In genomic region chr2:106028192-106028591, GRCh38 we compare ENCODE assay signal across 12 cellular contexts.
"Had no signal": no experiment of that assay in that cellular context is flagged by ENCODE, and none has a peak within 500 bp of the region (broad histone marks: within the 10 kb centered on the region; RNA-seq: fewer than 3 reads in every experiment).

No MANE protein-coding gene starts in this region.

- H3K27me3 ChIP-seq: esophagus squamous epithelium, tibial artery had no signal

- H3K27ac ChIP-seq: esophagus squamous epithelium, SK-N-MC, tibial artery had no signal

- H3K4me3 Mint-ChIP-seq: activated B cell treated with CpG ODN at 0.5 μM for 24 hours, brain, immature natural killer cell, nephron progenitor cell had no signal

- H3K9me3 Mint-ChIP-seq: immature natural killer cell had no signal

- H3K36me3 ChIP-seq: esophagus squamous epithelium, tibial artery had no signal

- H3K9me3 ChIP-seq: esophagus squamous epithelium, tibial artery had no signal

- DNase-seq: activated B cell treated with CpG ODN at 0.5 μM for 24 hours; activated naive CD4-positive, alpha-beta T cell treated with anti-CD3 and anti-CD28 coated beads, Interleukin-2, amount 50 U/mL, for 16 hours; amygdala; esophagus squamous epithelium; foreskin fibroblast; glutamatergic neuron; immature natural killer cell; nephron progenitor cell; stimulated activated CD4-positive, alpha-beta T cell treated with anti-CD3 and anti-CD28 coated beads, Interleukin-4, amount 100 ng/mL, for 1 hour; tibial artery had no signal

- H3K36me3 Mint-ChIP-seq: brain, immature natural killer cell had no signal

- H3K27ac Mint-ChIP-seq: activated B cell treated with CpG ODN at 0.5 μM for 24 hours, nephron progenitor cell had no signal

- H3K4me3 ChIP-seq: esophagus squamous epithelium, SK-N-MC, tibial artery had no signal
